In the genomic region with DNA sequence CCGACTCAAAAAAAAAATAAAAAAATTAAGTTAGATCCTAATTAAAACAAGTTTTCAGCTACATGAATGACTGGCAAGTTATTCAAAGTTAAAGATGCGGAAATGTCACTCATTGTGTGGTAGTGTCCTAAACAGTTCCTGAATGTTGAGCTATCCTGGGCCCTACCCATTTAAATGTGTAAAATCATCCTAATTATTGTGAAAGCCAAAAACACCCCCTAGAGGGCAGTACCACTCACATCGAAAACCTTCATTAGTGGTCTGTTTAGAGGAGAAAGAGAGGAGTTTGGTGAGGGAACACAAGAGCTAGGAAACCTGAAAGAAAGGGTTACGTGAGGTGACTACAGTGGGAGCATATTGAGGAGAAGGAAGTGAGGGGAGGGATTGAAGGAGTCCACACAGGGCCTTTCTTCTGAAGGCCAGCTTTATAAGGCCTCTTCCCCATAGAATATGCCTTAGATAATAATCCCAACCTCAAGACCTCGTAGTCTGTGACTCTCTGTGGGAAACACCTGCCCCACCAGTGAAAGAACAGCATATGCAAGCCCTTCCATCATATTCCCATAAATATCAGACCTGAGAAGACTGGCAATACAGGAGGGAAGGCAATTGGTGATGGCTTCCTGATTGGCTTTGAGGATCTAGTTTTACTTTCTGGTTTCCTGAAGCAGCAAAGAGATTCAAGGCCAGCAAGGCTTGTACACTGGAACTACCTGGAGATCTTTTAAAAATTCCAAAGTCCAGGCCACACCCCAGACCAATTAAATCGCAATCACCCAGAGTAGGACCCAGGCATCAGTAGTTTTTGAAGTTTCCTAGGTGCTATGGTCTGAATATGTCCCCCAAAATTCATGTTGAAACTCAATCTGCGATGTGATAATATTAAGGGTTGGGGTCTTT, we compare ENCODE assay signal across 8 cellular contexts. TPM values are rescaled to one million over a fixed set of nuclear protein-coding genes. Genes with fewer than 3 reads are reported as not detected.
A peak's percentile ranks its signal among the peaks of the same experiment; 100 is the strongest.
DNase-seq lines count a peak whose midpoint lies in the region; ATAC-seq and TF ChIP-seq lines count a peak whose summit lies in the region.

No MANE protein-coding gene starts in this region.

- peak; percentile 76 for TF ChIP-seq CTCF in foreskin keratinocyte (conservative IDR thresholded peaks at IDR 0.05)

- ATAC-seq in HG02885 (IDR thresholded peaks at IDR 0.05; ENCODE audit: poor library complexity, unreplicated experiment) (peak; percentile 54), foreskin keratinocyte (peak; percentile 29)

- no peaks in the 10 kb centered on the region for H3K4me1 ChIP-seq in foreskin keratinocyte

- DNase-seq in stimulated activated naive CD4-positive, alpha-beta T cell (lab: John Stamatoyannopoulos, UW): peak in 4 of 6 experiments; percentile 2 to 63 (median 46)
- no peak for DNase-seq in stimulated activated naive CD4-positive, alpha-beta T cell treated with Interleukin-2 at 50 U/mL for 16 hours (lab: John Stamatoyannopoulos, UW)
- DNase-seq in NCI-H446 treated with DMSO at 0.1 percent for 48 hours (lab: John Stamatoyannopoulos, UW) (peak; percentile 61), foreskin keratinocyte (peak in 1 of 2 donors; percentile 37), retina (peak; percentile 32), MG63 (no peak)
- DNase-seq in activated CD4-positive, alpha-beta memory T cell treated with anti-CD3 and anti-CD28 coated beads, Interleukin-2, amount 10 ng/mL, durations not matched to agents 7 days and 5 days: peak; percentile 33

- POLR2A ChIA-PET in activated CD4-positive, alpha-beta memory T cell treated with anti-CD3 and anti-CD28 coated beads, Interleukin-2, amount 10 ng/mL, durations not matched to agents 7 days and 5 days (lab: Charles Lee): interaction anchor here (1.0 to 5.3 kb wide), 7 partner anchors 13 to 266 kb away, joined by 3 to 41 read pairs (median 18); partner anchors contain the start of genes APEX1, OSGEP, PARP2 and PIP4P1

- H3K4me1 Mint-ChIP-seq in activated CD4-positive, alpha-beta memory T cell treated with anti-CD3 and anti-CD28 coated beads, Interleukin-2, amount 10 ng/mL, durations not matched to agents 7 days and 5 days: peaks cover 36% of the 10 kb centered on the region

- H3K27me3 ChIP-seq in foreskin keratinocyte (no peaks in the 10 kb centered on the region), MG63 (no peaks in the 10 kb centered on the region)

- no peak overlapping the region for H3K4me3 Mint-ChIP-seq in activated CD4-positive, alpha-beta memory T cell treated with anti-CD3 and anti-CD28 coated beads, Interleukin-2, amount 10 ng/mL, durations not matched to agents 7 days and 5 days

- H3K9me3 ChIP-seq in MG63: no peaks in the 10 kb centered on the region

- CTCF ChIA-PET in activated CD4-positive, alpha-beta memory T cell treated with anti-CD3 and anti-CD28 coated beads, Interleukin-2, amount 10 ng/mL, durations not matched to agents 7 days and 5 days (lab: Charles Lee): interaction anchor here (0.6 to 4.4 kb wide), 33 partner anchors 8 to 279 kb away, joined by 3 to 54 read pairs (median 4); partner anchors contain the start of genes APEX1, CCNB1IP1, OSGEP and PARP2

- H3K27ac ChIP-seq in foreskin keratinocyte: no peak overlapping the region

- no peaks in the 10 kb centered on the region for H3K27me3 Mint-ChIP-seq in activated CD4-positive, alpha-beta memory T cell treated with anti-CD3 and anti-CD28 coated beads, Interleukin-2, amount 10 ng/mL, durations not matched to agents 7 days and 5 days

- no peak overlapping the region for H3K4me3 ChIP-seq in MG63

- peaks cover 8% of the 10 kb centered on the region for H3K36me3 Mint-ChIP-seq in activated CD4-positive, alpha-beta memory T cell treated with anti-CD3 and anti-CD28 coated beads, Interleukin-2, amount 10 ng/mL, durations not matched to agents 7 days and 5 days (ENCODE audit: low read depth)

- H3K27ac Mint-ChIP-seq in activated CD4-positive, alpha-beta memory T cell treated with anti-CD3 and anti-CD28 coated beads, Interleukin-2, amount 10 ng/mL, durations not matched to agents 7 days and 5 days: no peak overlapping the region

- no peaks in the 10 kb centered on the region for H3K9me3 Mint-ChIP-seq in activated CD4-positive, alpha-beta memory T cell treated with anti-CD3 and anti-CD28 coated beads, Interleukin-2, amount 10 ng/mL, durations not matched to agents 7 days and 5 days

- no peaks in the 10 kb centered on the region for H3K36me3 ChIP-seq in MG63

RNA-seq across cellular contexts. Expression of gene TEP1, which starts 2.7 kb away (rescaled TPM):
- 10 to 100 TPM; 60.7 to 63.5 TPM for total RNA-seq in activated CD4-positive, alpha-beta memory T cell treated with anti-CD3 and anti-CD28 coated beads, Interleukin-2, amount 10 ng/mL, durations not matched to agents 7 days and 5 days
- total RNA-seq in foreskin keratinocyte: 18.6 and 18.8 TPM in 2 replicates
- polyA plus RNA-seq in foreskin keratinocyte: 7.5 and 7.7 TPM in 2 replicates
- 7.4 and 8.8 TPM in 2 replicates for total RNA-seq in MG63 (2014; rRNA removed; shearing (Covaris generic); ENCODE audit: low replicate concordance)

RNA-seq across cellular contexts. Expression of gene KLHL33, which starts 20.0 kb away (rescaled TPM):
- total RNA-seq in activated CD4-positive, alpha-beta memory T cell treated with anti-CD3 and anti-CD28 coated beads, Interleukin-2, amount 10 ng/mL, durations not matched to agents 7 days and 5 days: under 1 TPM in 1 of 2 experiments, not detected in 1; 0.05 TPM
- not detected in 2 replicates for total RNA-seq in foreskin keratinocyte
- polyA plus RNA-seq in foreskin keratinocyte: not detected in 2 replicates
- not detected in 2 replicates for total RNA-seq in MG63 (2014; rRNA removed; shearing (Covaris generic); ENCODE audit: low replicate concordance)

RNA-seq across cellular contexts. Expression of gene OSGEP, which starts 38.6 kb away (rescaled TPM):
- total RNA-seq in activated CD4-positive, alpha-beta memory T cell treated with anti-CD3 and anti-CD28 coated beads, Interleukin-2, amount 10 ng/mL, durations not matched to agents 7 days and 5 days: 10 to 100 TPM; 35.8 to 40.3 TPM
- total RNA-seq in foreskin keratinocyte: 22.6 and 23.3 TPM in 2 replicates
- polyA plus RNA-seq in foreskin keratinocyte: 24.9 and 31.9 TPM in 2 replicates
- 31.7 and 47.5 TPM in 2 replicates for total RNA-seq in MG63 (2014; rRNA removed; shearing (Covaris generic); ENCODE audit: low replicate concordance)

RNA-seq across cellular contexts. Expression of gene APEX1, which starts 39.1 kb away (rescaled TPM):
- 100 to 1,000 TPM in 1 of 2 experiments, 10 to 100 TPM in 1; 91.9 to 103 TPM for total RNA-seq in activated CD4-positive, alpha-beta memory T cell treated with anti-CD3 and anti-CD28 coated beads, Interleukin-2, amount 10 ng/mL, durations not matched to agents 7 days and 5 days
- total RNA-seq in foreskin keratinocyte: 112 and 128 TPM in 2 replicates
- polyA plus RNA-seq in foreskin keratinocyte: 207 and 226 TPM in 2 replicates
- total RNA-seq in MG63 (2014; rRNA removed; shearing (Covaris generic); ENCODE audit: low replicate concordance): 145 and 217 TPM in 2 replicates

RNA-seq across cellular contexts. Expression of gene PIP4P1, which starts 45.3 kb away (rescaled TPM):
- total RNA-seq in activated CD4-positive, alpha-beta memory T cell treated with anti-CD3 and anti-CD28 coated beads, Interleukin-2, amount 10 ng/mL, durations not matched to agents 7 days and 5 days: 10 to 100 TPM; 39.5 to 42.9 TPM
- 23.0 and 23.8 TPM in 2 replicates for total RNA-seq in foreskin keratinocyte
- polyA plus RNA-seq in foreskin keratinocyte: 27.2 and 29.2 TPM in 2 replicates
- total RNA-seq in MG63 (2014; rRNA removed; shearing (Covaris generic); ENCODE audit: low replicate concordance): 21.4 and 23.3 TPM in 2 replicates

Comparison
In these comparisons a context has a peak if more than half of its experiments do, and no peak if none do; other contexts are left out.
1. DNase-seq: peak in stimulated activated naive CD4-positive, alpha-beta T cell (4 of 6), NCI-H446 treated with DMSO at 0.1 percent for 48 hours (single experiment), activated CD4-positive, alpha-beta memory T cell treated with anti-CD3 and anti-CD28 coated beads, Interleukin-2, amount 10 ng/mL, durations not matched to agents 7 days and 5 days (single experiment) and retina (single experiment); none in stimulated activated naive CD4-positive, alpha-beta T cell treated with Interleukin-2 at 50 U/mL for 16 hours (single experiment) and MG63 (single experiment).